In the genomic region with DNA sequence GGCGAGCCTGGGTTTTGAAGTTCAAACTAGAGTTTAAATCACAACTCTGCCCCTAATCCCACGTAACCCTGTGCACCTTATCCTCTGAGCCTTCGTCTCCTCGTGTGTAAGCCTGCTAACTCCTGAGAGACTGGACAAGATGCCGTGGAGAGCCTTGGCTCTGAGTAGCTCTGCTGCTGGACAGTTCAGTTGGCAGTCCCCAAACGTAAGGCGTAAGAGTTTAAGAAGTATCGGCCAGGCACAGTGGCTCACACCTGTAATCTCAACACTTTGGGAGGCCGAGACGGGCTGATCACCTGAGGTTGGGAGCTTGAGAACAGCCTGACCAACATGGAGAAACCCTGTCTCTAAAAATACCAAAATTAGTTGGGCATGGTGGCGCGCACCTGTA, we compare ENCODE assay signal across 15 cellular contexts. TPM values are rescaled to one million over a fixed set of nuclear protein-coding genes. Genes with fewer than 3 reads are reported as not detected.
A peak's percentile ranks its signal among the peaks of the same experiment; 100 is the strongest.
DNase-seq lines count a peak whose midpoint lies in the region; ATAC-seq, FAIRE-seq and TF ChIP-seq lines count a peak whose summit lies in the region.
"Had no signal": no experiment of that assay in that cellular context is flagged by ENCODE, and none has a peak within 500 bp of the region (broad histone marks: within the 10 kb centered on the region; RNA-seq: fewer than 3 reads in every experiment).

No MANE protein-coding gene starts in this region.

- peaks cover 6% of the 10 kb centered on the region for H3K27me3 Mint-ChIP-seq in WTC11 (ENCODE audit: low read depth)

- peak overlapping the region; percentile 91 for H3K27ac Mint-ChIP-seq in WTC11

- TF ChIP-seq CTCF in A673 (conservative IDR thresholded peaks at IDR 0.05; ENCODE audit: low read depth, low read length) = no peak
- no peak for TF ChIP-seq CTCF in WTC11 (IDR thresholded peaks at IDR 0.05)

- no peaks in the 10 kb centered on the region for H3K27me3 ChIP-seq in A673 (replicated peaks; ENCODE audit: insufficient read depth, low read depth, low read length, poor library complexity)
- H3K27me3 ChIP-seq: body of pancreas, tibial artery had no signal

- BruUV-seq in A673 (replicated peaks; lab: Mats Ljungman, UMichigan) = no TSS peak

- H3K27ac ChIP-seq in A673 (ENCODE audit: low read depth, low read length, poor library complexity, severe bottlenecking) = peak overlapping the region; percentile 56
- H3K27ac ChIP-seq: tibial artery, WERI-Rb-1 had no signal

- peaks cover 26% of the 10 kb centered on the region for H3K4me1 ChIP-seq in A673 (ENCODE audit: insufficient read depth, low read length, poor library complexity, severe bottlenecking)
- H3K4me1 ChIP-seq: tibial artery had no signal

- ATAC-seq in WTC11 (peak; percentile 3), left cardiac atrium (no peak), GM21619 (IDR thresholded peaks at IDR 0.05; ENCODE audit: unreplicated experiment) (no peak), HG03378 (IDR thresholded peaks at IDR 0.05; ENCODE audit: unreplicated experiment) (no peak)

- H3K4me1 Mint-ChIP-seq in WTC11 = peaks cover 11% of the 10 kb centered on the region

- POLR2A ChIA-PET in A673 (lab: Charles Lee; ENCODE audit: low non-redundant PET) = no interaction called here
- POLR2A ChIA-PET in WTC11 (lab: Charles Lee) = interaction anchor here (0.6 to 4.3 kb wide), 7 partner anchors 9 to 86 kb away, joined by 3 to 30 read pairs (median 7); a partner anchor contains a TSS

- H3K9me3 ChIP-seq in A673 (ENCODE audit: low read depth, low read length, poor library complexity, severe bottlenecking) = no peaks in the 10 kb centered on the region
- H3K9me3 ChIP-seq: body of pancreas, tibial artery had no signal

- intact Hi-C loops in A673 (cut with micrococcal nuclease; ENCODE audit: unreplicated experiment) (no loop called here), left cardiac atrium (cut with DNase I) (loop anchor here (2.0 to 10.0 kb wide), 3 partner anchors 75 to 202 kb away; a partner anchor contains a TSS)

- no peak overlapping the region for H3K4me3 ChIP-seq in A673 (ENCODE audit: low read depth, low read length, poor library complexity, severe bottlenecking)
- H3K4me3 ChIP-seq: body of pancreas, tibial artery had no signal

- DNase-seq in A673 (ENCODE audit: low spot score) (no peak), GM19239 (ENCODE audit: insufficient read length, low spot score) (no peak), WTC11 (ENCODE audit: low spot score) (no peak), left cardiac atrium (peak; percentile 10), NCI-H1092 (lab: John Stamatoyannopoulos, UW) (no peak), urothelium cell line (ENCODE audit: low spot score) (no peak)
- DNase-seq: DMS79, NCI-H524 treated with DMSO at 0.1 percent for 48 hours, tibial artery had no signal

- H3K4me3 Mint-ChIP-seq in WTC11 = no peak overlapping the region

- H3K9me3 Mint-ChIP-seq in WTC11 = no peaks in the 10 kb centered on the region

- H3K36me3 ChIP-seq in A673 (ENCODE audit: insufficient read depth, low read length, poor library complexity, severe bottlenecking) = peaks cover 56% of the 10 kb centered on the region

- FAIRE-seq in GM19239 (lab: Jason Lieb, UNC) (peak; percentile 75), urothelium cell line (lab: Jason Lieb, UNC) (no peak)

- CTCF ChIA-PET in A673 (lab: Charles Lee) (interaction anchor here (1.1 kb wide), 1 partner anchor 87 kb away, joined by 4 read pairs; a partner anchor contains a TSS), WTC11 (lab: Charles Lee) (interaction anchor here (0.8 to 3.7 kb wide), 19 partner anchors 10 to 222 kb away, joined by 3 to 46 read pairs (median 5); a partner anchor contains a TSS)

- peaks cover 41% of the 10 kb centered on the region for H3K36me3 Mint-ChIP-seq in WTC11

TF ChIP-seq in WTC11, 78 proteins besides CTCF, POLR2A, EP300 and RAD21 (continues in another document):
- TF ChIP-seq, protein P1, sequence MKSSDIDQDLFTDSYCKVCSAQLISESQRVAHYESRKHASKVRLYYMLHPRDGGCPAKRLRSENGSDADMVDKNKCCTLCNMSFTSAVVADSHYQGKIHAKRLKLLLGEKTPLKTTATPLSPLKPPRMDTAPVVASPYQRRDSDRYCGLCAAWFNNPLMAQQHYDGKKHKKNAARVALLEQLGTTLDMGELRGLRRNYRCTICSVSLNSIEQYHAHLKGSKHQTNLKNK (CRISPR knock-in tag; IDR thresholded peaks at IDR 0.05) = peak; percentile 29; the same call in 1 of the 2 replicates
- no peak for TF ChIP-seq ZNF671 (CRISPR knock-in tag; IDR thresholded peaks at IDR 0.05)
- TF ChIP-seq, protein P2, sequence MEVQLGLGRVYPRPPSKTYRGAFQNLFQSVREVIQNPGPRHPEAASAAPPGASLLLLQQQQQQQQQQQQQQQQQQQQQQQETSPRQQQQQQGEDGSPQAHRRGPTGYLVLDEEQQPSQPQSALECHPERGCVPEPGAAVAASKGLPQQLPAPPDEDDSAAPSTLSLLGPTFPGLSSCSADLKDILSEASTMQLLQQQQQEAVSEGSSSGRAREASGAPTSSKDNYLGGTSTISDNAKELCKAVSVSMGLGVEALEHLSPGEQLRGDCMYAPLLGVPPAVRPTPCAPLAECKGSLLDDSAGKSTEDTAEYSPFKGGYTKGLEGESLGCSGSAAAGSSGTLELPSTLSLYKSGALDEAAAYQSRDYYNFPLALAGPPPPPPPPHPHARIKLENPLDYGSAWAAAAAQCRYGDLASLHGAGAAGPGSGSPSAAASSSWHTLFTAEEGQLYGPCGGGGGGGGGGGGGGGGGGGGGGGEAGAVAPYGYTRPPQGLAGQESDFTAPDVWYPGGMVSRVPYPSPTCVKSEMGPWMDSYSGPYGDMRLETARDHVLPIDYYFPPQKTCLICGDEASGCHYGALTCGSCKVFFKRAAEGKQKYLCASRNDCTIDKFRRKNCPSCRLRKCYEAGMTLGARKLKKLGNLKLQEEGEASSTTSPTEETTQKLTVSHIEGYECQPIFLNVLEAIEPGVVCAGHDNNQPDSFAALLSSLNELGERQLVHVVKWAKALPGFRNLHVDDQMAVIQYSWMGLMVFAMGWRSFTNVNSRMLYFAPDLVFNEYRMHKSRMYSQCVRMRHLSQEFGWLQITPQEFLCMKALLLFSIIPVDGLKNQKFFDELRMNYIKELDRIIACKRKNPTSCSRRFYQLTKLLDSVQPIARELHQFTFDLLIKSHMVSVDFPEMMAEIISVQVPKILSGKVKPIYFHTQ (CRISPR knock-in tag; IDR thresholded peaks at IDR 0.05) = 0 out of 2 replicates have a peak, but pooled peaks have one; percentile 4
- TF ChIP-seq NFATC4 (CRISPR knock-in tag; IDR thresholded peaks at IDR 0.05) = peak; percentile 3; the same call in 1 of the 2 replicates
- TF ChIP-seq ESRRA (CRISPR knock-in tag; IDR thresholded peaks at IDR 0.05; ENCODE audit: borderline replicate concordance) = 0 out of 2 replicates have a peak, but pooled peaks have one; percentile 4
- TF ChIP-seq SMAD3 (CRISPR knock-in tag; IDR thresholded peaks at IDR 0.05; ENCODE audit: borderline replicate concordance) = 0 out of 2 replicates have a peak, but pooled peaks have one; percentile 56
- peak; percentile 67 for TF ChIP-seq FOXP1 (CRISPR knock-in tag; IDR thresholded peaks at IDR 0.05; ENCODE audit: borderline replicate concordance)
- no peak for TF ChIP-seq RORB (CRISPR knock-in tag; IDR thresholded peaks at IDR 0.05)
- TF ChIP-seq, protein P3, sequence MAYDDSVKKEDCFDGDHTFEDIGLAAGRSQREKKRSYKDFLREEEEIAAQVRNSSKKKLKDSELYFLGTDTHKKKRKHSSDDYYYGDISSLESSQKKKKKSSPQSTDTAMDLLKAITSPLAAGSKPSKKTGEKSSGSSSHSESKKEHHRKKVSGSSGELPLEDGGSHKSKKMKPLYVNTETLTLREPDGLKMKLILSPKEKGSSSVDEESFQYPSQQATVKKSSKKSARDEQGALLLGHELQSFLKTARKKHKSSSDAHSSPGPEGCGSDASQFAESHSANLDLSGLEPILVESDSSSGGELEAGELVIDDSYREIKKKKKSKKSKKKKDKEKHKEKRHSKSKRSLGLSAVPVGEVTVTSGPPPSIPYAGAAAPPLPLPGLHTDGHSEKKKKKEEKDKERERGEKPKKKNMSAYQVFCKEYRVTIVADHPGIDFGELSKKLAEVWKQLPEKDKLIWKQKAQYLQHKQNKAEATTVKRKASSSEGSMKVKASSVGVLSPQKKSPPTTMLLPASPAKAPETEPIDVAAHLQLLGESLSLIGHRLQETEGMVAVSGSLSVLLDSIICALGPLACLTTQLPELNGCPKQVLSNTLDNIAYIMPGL (CRISPR knock-in tag; IDR thresholded peaks at IDR 0.05) = no peak
- TF ChIP-seq, protein P4, sequence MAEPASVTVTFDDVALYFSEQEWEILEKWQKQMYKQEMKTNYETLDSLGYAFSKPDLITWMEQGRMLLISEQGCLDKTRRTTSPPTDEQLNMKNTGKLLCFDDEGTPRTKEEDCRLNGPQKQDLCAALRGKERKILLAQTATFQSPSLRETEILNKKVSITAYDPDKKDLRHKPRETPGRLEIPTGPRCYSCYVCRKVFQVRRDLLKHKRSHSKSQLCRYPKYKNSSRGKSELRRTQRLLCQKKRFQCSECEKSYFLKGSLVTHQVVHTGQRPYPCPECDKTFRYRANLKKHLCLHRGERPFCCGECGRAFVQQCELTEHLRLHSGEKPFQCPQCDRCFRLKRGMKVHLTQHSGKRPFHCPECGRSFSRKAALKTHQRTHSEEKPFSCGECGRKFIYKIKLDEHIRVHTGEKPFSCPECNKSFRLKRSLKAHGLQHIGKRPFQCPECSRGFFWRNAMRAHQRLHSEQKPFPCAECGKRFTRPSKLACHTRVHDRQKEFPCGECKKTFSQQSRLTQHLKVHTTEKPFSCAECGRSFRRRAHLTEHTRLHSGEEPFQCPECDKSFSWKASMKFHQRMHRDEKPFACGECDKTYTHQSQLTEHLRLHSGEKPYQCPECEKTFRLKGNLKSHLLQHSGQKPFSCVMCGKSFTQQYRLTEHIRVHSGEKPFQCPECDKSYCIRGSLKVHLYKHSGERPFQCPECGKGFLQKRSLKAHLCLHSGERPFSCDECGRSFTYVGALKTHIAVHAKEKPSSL (CRISPR knock-in tag; conservative IDR thresholded peaks at IDR 0.05) = peak; percentile 75

RNA-seq across cellular contexts. Expression of a gene that starts 4.7 kb away (rescaled TPM):
- 14.4 and 17.8 TPM in 2 replicates for total RNA-seq in A673 (2021)
- 0.42 to 1.2 TPM (median 0.71 TPM) in 3 replicates for total RNA-seq in WTC11 (2021)
- total RNA-seq in left cardiac atrium = under 1 TPM; 0.24 to 0.68 TPM
- total RNA-seq: body of pancreas had no signal

RNA-seq across cellular contexts. Expression of a gene that starts 10.6 kb away (rescaled TPM):
- total RNA-seq in A673 (2021) (159 and 164 TPM in 2 replicates), WTC11 (2021) (77.2 to 102 TPM (median 82.9 TPM) in 3 replicates), left cardiac atrium (10 to 100 TPM; 47.0 to 59.1 TPM)

RNA-seq across cellular contexts. Expression of a gene that starts 12.3 kb away (rescaled TPM):
- 2,479 and 2,559 TPM in 2 replicates for total RNA-seq in A673 (2021)
- total RNA-seq in WTC11 (2021) = 3,152 to 3,787 TPM (median 3,713 TPM) in 3 replicates
- total RNA-seq in left cardiac atrium = 100 to 1,000 TPM; 811 to 841 TPM

RNA-seq across cellular contexts. Expression of a gene that starts 27.5 kb away (rescaled TPM):
- total RNA-seq in A673 (2021) = not detected in 2 replicates
- total RNA-seq in WTC11 (2021) = not detected in 3 replicates
- total RNA-seq in left cardiac atrium = not detected
- total RNA-seq: body of pancreas, glomerular endothelial cell, myocyte had no signal

RNA-seq across cellular contexts. Expression of a gene that starts 27.9 kb away (rescaled TPM):
- total RNA-seq in A673 (2021) (not detected in 2 replicates), WTC11 (2021) (not detected in 3 replicates), left cardiac atrium (not detected)
- total RNA-seq: body of pancreas, glomerular endothelial cell, myocyte had no signal
